In the genomic region with DNA sequence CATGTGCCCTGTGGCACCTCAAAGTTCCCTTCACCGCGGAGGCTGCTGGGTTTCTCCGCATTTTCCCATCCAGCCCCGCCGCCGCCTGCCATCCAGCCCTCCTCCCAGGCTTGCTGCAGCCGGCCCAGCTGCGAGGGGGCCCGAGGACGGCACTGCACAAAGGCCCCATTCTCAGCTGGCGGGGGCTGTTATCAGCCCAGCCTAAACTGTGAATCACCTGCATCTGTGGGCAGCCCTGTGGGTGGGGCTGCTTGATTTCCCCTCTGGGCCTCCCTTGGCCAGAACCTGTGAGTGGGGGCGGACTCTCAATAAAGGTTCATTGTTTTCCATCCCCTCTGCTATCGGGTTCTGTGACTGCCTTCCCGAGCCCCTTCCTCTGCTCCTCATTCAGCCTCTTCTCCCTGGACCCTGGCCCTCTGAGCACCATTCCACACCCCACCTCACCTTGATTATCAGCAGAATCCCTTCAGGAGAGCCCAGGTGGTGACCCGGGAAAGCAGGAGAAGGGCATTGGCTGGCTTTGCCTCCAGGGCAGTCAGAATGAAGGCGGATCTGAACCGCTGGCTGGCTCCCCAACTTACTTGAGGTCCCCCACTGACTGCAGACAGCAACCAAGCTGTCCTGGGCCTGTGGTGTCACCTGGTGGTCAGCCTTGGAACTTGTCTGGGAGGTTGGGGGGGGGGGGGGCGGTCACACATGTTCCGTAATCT, we compare ENCODE assay signal across 1 cellular context.
TF ChIP-seq lines count a peak whose summit lies in the region.

No MANE protein-coding gene starts in this region.

TF ChIP-seq in HepG2, 621 proteins besides CTCF, POLR2A, EP300 and RAD21 (continued from another document):
- TF ChIP-seq ZBTB38 (CRISPR knock-in tag; IDR thresholded peaks at IDR 0.05): peak; percentile 55; the same call in 1 of the 2 replicates
- peak; percentile 71 for TF ChIP-seq RBM39 (IDR thresholded peaks at IDR 0.05; ENCODE audit: low read depth, low read length, poor library complexity, severe bottlenecking)
- TF ChIP-seq PHF8 (CRISPR knock-in tag; IDR thresholded peaks at IDR 0.05): peak; percentile 30; the same call in 1 of the 2 replicates
- 0 out of 2 replicates have a peak, but pooled peaks have one; percentile 10 for TF ChIP-seq TAF1 (CRISPR knock-in tag; IDR thresholded peaks at IDR 0.05)
- TF ChIP-seq HOXA3 (CRISPR knock-in tag; IDR thresholded peaks at IDR 0.05): no peak
- TF ChIP-seq, protein P1, sequence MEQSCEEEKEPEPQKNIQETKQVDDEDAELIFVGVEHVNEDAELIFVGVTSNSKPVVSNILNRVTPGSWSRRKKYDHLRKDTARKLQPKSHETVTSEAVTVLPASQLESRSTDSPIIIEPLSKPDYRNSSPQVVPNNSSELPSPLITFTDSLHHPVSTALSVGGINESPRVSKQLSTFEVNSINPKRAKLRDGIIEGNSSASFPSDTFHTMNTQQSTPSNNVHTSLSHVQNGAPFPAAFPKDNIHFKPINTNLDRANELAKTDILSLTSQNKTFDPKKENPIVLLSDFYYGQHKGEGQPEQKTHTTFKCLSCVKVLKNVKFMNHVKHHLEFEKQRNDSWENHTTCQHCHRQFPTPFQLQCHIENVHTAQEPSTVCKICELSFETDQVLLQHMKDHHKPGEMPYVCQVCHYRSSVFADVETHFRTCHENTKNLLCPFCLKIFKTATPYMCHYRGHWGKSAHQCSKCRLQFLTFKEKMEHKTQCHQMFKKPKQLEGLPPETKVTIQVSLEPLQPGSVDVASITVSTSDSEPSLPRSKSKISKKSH (CRISPR knock-in tag; IDR thresholded peaks at IDR 0.05; ENCODE audit: borderline replicate concordance): peak; percentile 83
- peak; percentile 69 for TF ChIP-seq FOSL2 (CRISPR knock-in tag; IDR thresholded peaks at IDR 0.05)
- peak; percentile 42; the same call in 1 of the 2 replicates for TF ChIP-seq ZNF768 (CRISPR knock-in tag; IDR thresholded peaks at IDR 0.05)
- no peak for TF ChIP-seq CREB1 (IDR thresholded peaks at IDR 0.05)
- no peak for TF ChIP-seq CREB1 (CRISPR knock-in tag; IDR thresholded peaks at IDR 0.05)
- TF ChIP-seq, protein P2, sequence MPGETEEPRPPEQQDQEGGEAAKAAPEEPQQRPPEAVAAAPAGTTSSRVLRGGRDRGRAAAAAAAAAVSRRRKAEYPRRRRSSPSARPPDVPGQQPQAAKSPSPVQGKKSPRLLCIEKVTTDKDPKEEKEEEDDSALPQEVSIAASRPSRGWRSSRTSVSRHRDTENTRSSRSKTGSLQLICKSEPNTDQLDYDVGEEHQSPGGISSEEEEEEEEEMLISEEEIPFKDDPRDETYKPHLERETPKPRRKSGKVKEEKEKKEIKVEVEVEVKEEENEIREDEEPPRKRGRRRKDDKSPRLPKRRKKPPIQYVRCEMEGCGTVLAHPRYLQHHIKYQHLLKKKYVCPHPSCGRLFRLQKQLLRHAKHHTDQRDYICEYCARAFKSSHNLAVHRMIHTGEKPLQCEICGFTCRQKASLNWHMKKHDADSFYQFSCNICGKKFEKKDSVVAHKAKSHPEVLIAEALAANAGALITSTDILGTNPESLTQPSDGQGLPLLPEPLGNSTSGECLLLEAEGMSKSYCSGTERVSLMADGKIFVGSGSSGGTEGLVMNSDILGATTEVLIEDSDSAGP (CRISPR knock-in tag; IDR thresholded peaks at IDR 0.05; ENCODE audit: borderline replicate concordance): peak; percentile 66; the same call in 1 of the 2 replicates
- peak; percentile 14 for TF ChIP-seq PTBP1 (IDR thresholded peaks at IDR 0.05; ENCODE audit: low read depth, low read length, poor library complexity, severe bottlenecking)
- TF ChIP-seq ATAD3A (CRISPR knock-in tag; IDR thresholded peaks at IDR 0.05): 0 out of 2 replicates have a peak, but pooled peaks have one; percentile 10
- TF ChIP-seq ZNF44 (CRISPR knock-in tag; IDR thresholded peaks at IDR 0.05): no peak
- no peak for TF ChIP-seq ZNF850 (CRISPR knock-in tag; conservative IDR thresholded peaks at IDR 0.05)
- TF ChIP-seq, protein P3, sequence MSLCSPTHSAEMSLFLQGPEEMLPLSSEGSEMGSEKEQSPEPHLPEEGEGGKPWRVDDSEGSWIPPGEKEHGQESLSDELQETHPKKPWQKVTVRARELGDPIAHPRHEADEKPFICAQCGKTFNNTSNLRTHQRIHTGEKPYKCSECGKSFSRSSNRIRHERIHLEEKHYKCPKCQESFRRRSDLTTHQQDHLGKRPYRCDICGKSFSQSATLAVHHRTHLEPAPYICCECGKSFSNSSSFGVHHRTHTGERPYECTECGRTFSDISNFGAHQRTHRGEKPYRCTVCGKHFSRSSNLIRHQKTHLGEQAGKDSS (CRISPR knock-in tag; IDR thresholded peaks at IDR 0.05; ENCODE audit: borderline replicate concordance, low read depth): 0 out of 2 replicates have a peak, but pooled peaks have one; percentile 34
